Comparison of ENCODE assay signal across 8 cellular contexts in genomic region chr19:12783226-12783848, GRCh38. TPM values are rescaled to one million over a fixed set of nuclear protein-coding genes. Genes with fewer than 3 reads are reported as not detected.
DNase-seq lines count a peak whose midpoint lies in the region; TF ChIP-seq lines count a peak whose summit lies in the region.

No MANE protein-coding gene starts in this region.

- H3K4me1 ChIP-seq in spleen, result peaks cover 72 to 97% (median 90%) of the 10 kb centered on the region in 6 donors

- no peaks in the 10 kb centered on the region for H3K9me3 ChIP-seq in spleen

- H3K36me3 ChIP-seq in H7 (replicated peaks; ENCODE audit: control insufficient read depth, insufficient read depth, low read length) (no peaks in the 10 kb centered on the region), spleen (no peaks in the 10 kb centered on the region)

- H3K27me3 ChIP-seq in H7 (ENCODE audit: control insufficient read depth, insufficient read depth, low read length) (no peaks in the 10 kb centered on the region), spleen (replicated peaks in 1 of 7) (no peaks in the 10 kb centered on the region)

- peak overlapping the region; percentile 95 to 100 (median 100) for H3K27ac ChIP-seq in spleen

- WGBS in spleen, 5 donors, result 5 to 20% (median 10%) methylated on average over 8 to 22 of the region's 22 CpGs

- peak overlapping the region; percentile 63 for H3K4me3 ChIP-seq in H7 (ENCODE audit: insufficient read depth, low read depth, low read length)
- peak overlapping the region; percentile 57 for H3K4me3 ChIP-seq in fibroblast of villous mesenchyme (ENCODE audit: low read depth, low read length)
- H3K4me3 ChIP-seq in spleen, result peak overlapping the region; percentile 30 to 66 (median 45)

- intact Hi-C loops in spleen (cut with DNase I; ENCODE audit: low total_unique reads), result no loop called here

- DNase-seq in H7, result peak; percentile 76
- DNase-seq in activated CD4-positive, alpha-beta T cell treated with anti-CD3 and anti-CD28 coated beads, Interleukin-2, amount 50 U/mL, for 1 hour, result peak; percentile 29
- DNase-seq in fibroblast of villous mesenchyme (ENCODE audit: low read depth), result no peak
- DNase-seq in spleen, result no peak
- no peak for DNase-seq in iPS-NIHi7 (ENCODE audit: extremely low spot score)
- no peak for DNase-seq in amniotic stem cell (lab: John Stamatoyannopoulos, UW)
- no peak for DNase-seq in T1000 (lab: John Stamatoyannopoulos, UW)
- DNase-seq in AML-193 (lab: John Stamatoyannopoulos, UW), result no peak

- no peak for TF ChIP-seq CTCF in fibroblast of villous mesenchyme (IDR thresholded peaks at IDR 0.05; ENCODE audit: insufficient read depth, low read depth, low read length)
- TF ChIP-seq CTCF in spleen (IDR thresholded peaks at IDR 0.05 in 8 of 11, conservative IDR thresholded peaks at IDR 0.05 in 3 of 11), result no peak

- TF ChIP-seq POLR2A in spleen (IDR thresholded peaks at IDR 0.05), result no peak

RNA-seq across cellular contexts. Expression of gene JUNB, which starts 7.9 kb away (rescaled TPM):
- total RNA-seq in H7 (2014; rRNA removed; shearing (Covaris generic)), result 10.0 and 22.6 TPM in 2 replicates
- total RNA-seq in fibroblast of villous mesenchyme, result 88.1 and 107 TPM in 2 replicates
- 100 to 1,000 TPM; 102 to 363 (median 189) TPM for total RNA-seq in spleen
- polyA plus RNA-seq in spleen, result 100 to 1,000 TPM in 1 of 3 donors, 10 to 100 TPM in 2; 57.5 to 118 (median 64.0) TPM

RNA-seq across cellular contexts. Expression of gene HOOK2, which starts 8.0 kb away (rescaled TPM):
- total RNA-seq in H7 (2014; rRNA removed; shearing (Covaris generic)), result 15.4 and 30.4 TPM in 2 replicates
- total RNA-seq in fibroblast of villous mesenchyme, result 12.2 and 15.1 TPM in 2 replicates
- 10 to 100 TPM; 14.8 to 27.4 (median 25.2) TPM for total RNA-seq in spleen
- 10 to 100 TPM in 2 of 3 donors, 1 to 10 TPM in 1; 7.1 to 24.3 (median 20.5) TPM for polyA plus RNA-seq in spleen

RNA-seq across cellular contexts. Expression of gene PRDX2, which starts 18.3 kb away (rescaled TPM):
- total RNA-seq in H7 (2014; rRNA removed; shearing (Covaris generic)), result 508 and 571 TPM in 2 replicates
- total RNA-seq in fibroblast of villous mesenchyme (222 and 230 TPM in 2 replicates), spleen (100 to 1,000 TPM in 6 of 7 donors, 10 to 100 TPM in 1; 97.9 to 203 (median 140) TPM)
- polyA plus RNA-seq in spleen, result 100 to 1,000 TPM in 2 of 3 donors, 10 to 100 TPM in 1; 78.3 to 123 (median 108) TPM

RNA-seq across cellular contexts. Expression of gene THSD8, which starts 18.5 kb away (rescaled TPM):
- not detected in 2 replicates for total RNA-seq in H7 (2014; rRNA removed; shearing (Covaris generic))
- total RNA-seq in fibroblast of villous mesenchyme (not detected in 2 replicates), spleen (1 to 10 TPM in 4 of 7 donors, not detected in 3; 1.1 to 4.8 (median 3.4) TPM)
- 1 to 10 TPM; 5.2 to 9.1 (median 5.7) TPM for polyA plus RNA-seq in spleen

RNA-seq across cellular contexts. Expression of gene RNASEH2A, which starts 23.0 kb away (rescaled TPM):
- 85.4 and 104 TPM in 2 replicates for total RNA-seq in H7 (2014; rRNA removed; shearing (Covaris generic))
- total RNA-seq in fibroblast of villous mesenchyme (20.0 and 22.9 TPM in 2 replicates), spleen (10 to 100 TPM in 6 of 7 donors, 1 to 10 TPM in 1; 9.8 to 15.9 (median 11.7) TPM)
- 10 to 100 TPM in 2 of 3 donors, 1 to 10 TPM in 1; 4.4 to 12.2 (median 11.4) TPM for polyA plus RNA-seq in spleen

Comparison
In these comparisons a context has a peak if more than half of its experiments do, and no peak if none do; other contexts are left out.
1. DNase-seq: peak in H7 (single experiment) and activated CD4-positive, alpha-beta T cell treated with anti-CD3 and anti-CD28 coated beads, Interleukin-2, amount 50 U/mL, for 1 hour (single experiment); none in fibroblast of villous mesenchyme (single experiment), spleen (single experiment), iPS-NIHi7 (single experiment), amniotic stem cell (single experiment), T1000 (single experiment) and AML-193 (0 of 2).
2. Peak in every context shown above with its lines, with median percentiles within 50 percentile points of each other: H3K4me3 ChIP-seq.